Comparison of ENCODE assay signal across 11 cellular contexts in the genomic region with DNA sequence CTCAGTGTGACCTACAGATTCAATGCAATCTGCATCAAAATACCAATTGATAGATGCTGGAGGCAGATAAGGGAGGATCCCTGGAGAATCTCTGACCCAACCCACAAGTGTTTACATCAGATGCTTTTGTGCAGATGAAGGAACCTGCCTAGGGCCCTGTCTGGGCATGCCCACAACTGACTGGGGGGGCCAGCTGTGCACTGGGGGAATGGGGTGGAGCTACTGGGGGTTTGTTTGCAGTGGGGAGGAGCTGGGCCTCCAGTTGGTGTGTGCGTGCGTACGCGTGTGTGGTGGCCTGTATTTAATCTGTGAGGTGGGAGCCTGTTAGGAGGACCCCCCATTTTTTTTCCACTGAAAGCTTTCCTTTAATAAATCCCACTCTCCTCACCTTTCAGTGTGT.
DNase-seq lines count a peak whose midpoint lies in the region; TF ChIP-seq lines count a peak whose summit lies in the region.
"Had no signal": no experiment of that assay in that cellular context is flagged by ENCODE, and none has a peak within 500 bp of the region (broad histone marks: within the 10 kb centered on the region; RNA-seq: fewer than 3 reads in every experiment).

No MANE protein-coding gene starts in this region.

- peak; percentile 41 for DNase-seq in H9
- peak; percentile 11 for DNase-seq in HT1080 (ENCODE audit: low read depth)
- DNase-seq in SK-MEL-5 (ENCODE audit: low read depth, low spot score): peak; percentile 4
- peak; percentile 10 for DNase-seq in iPS-NIHi11 (ENCODE audit: low spot score)
- DNase-seq in HUDEP-2 (lab: John Stamatoyannopoulos, UW; ENCODE audit: unreplicated experiment in 76 of 76): no peak
- no peak for DNase-seq in NCI-H1436 treated with DMSO at 0.1 percent for 48 hours (lab: John Stamatoyannopoulos, UW)
- no peak for DNase-seq in NCI-H1417 treated with DMSO at 0.1 percent for 48 hours (lab: John Stamatoyannopoulos, UW)
- DNase-seq: C1 segment of cervical spinal cord; CD4-positive, alpha-beta T cell; DMS79 had no signal

- no peak overlapping the region for H3K4ac ChIP-seq in H9 (ENCODE audit: low read depth, low read length)

- H3K18ac ChIP-seq in H9 (ENCODE audit: insufficient read length, low read depth, low read length): no peak overlapping the region

- H3K36me3 Mint-ChIP-seq in H9 (ENCODE audit: insufficient read depth in 1 of 3, low read depth in 3 of 3): peaks cover 2 to 3% (median 3%) of the 10 kb centered on the region in 3 experiments; a peak in 3 of 7 replicates

- no peak overlapping the region for H3K27ac Mint-ChIP-seq in H9
- H3K27ac Mint-ChIP-seq: B cell; CD4-positive, alpha-beta T cell had no signal

- H2BK5ac ChIP-seq in H9 (ENCODE audit: insufficient read length, low read length): no peak overlapping the region

- H3K14ac ChIP-seq in H9 (ENCODE audit: insufficient read depth, low read length): no peak overlapping the region

- H4K5ac ChIP-seq in H9 (ENCODE audit: insufficient read length, low read depth, low read length): no peak overlapping the region

- no peaks in the 10 kb centered on the region for H4K20me1 ChIP-seq in H9 (ENCODE audit: control insufficient read depth, insufficient read depth, insufficient read length)

- H3K4me1 Mint-ChIP-seq in H9: peaks cover 5 to 7% of the 10 kb centered on the region in 2 experiments
- H3K4me1 Mint-ChIP-seq: B cell had no signal

- H3K79me1 ChIP-seq in H9 (ENCODE audit: insufficient read depth, low read depth, low read length, poor library complexity, severe bottlenecking): no peaks in the 10 kb centered on the region

- H2BK120ac ChIP-seq in H9 (ENCODE audit: low read depth, low read length, poor library complexity, severe bottlenecking): no peak overlapping the region

- H3K4me1 ChIP-seq in H9 (ENCODE audit: insufficient read depth, low read length): no peaks in the 10 kb centered on the region

- in situ Hi-C loops in SK-MEL-5 (cut with HindIII; ENCODE audit: low pct_unique_long_range_greater_than_20kb, low sequenced_read_pairs): no loop called here

- H4K91ac ChIP-seq in H9 (ENCODE audit: insufficient read length, low read depth, low read length): no peak overlapping the region

- H2BK12ac ChIP-seq in H9 (ENCODE audit: insufficient read length, low read depth, low read length): no peak overlapping the region

- no peaks in the 10 kb centered on the region for H3K27me3 Mint-ChIP-seq in H9 (ENCODE audit: low read depth)
- H3K27me3 Mint-ChIP-seq: B cell; CD4-positive, alpha-beta T cell had no signal

- H2BK15ac ChIP-seq in H9 (ENCODE audit: low read depth, low read length): no peak overlapping the region

- H3K4me2 ChIP-seq in H9 (ENCODE audit: insufficient read depth, insufficient read length, low read length): no peak overlapping the region

- H3K9ac ChIP-seq in H9 (ENCODE audit: extremely low read depth, insufficient read length, low read length): no peak overlapping the region

- H2BK20ac ChIP-seq in H9 (ENCODE audit: low read depth, low read length, poor library complexity, severe bottlenecking): no peak overlapping the region

- H4K8ac ChIP-seq in H9 (replicated peaks; ENCODE audit: insufficient read length, low read depth, low read length): no peak overlapping the region

- H3K23me2 ChIP-seq in H9 (ENCODE audit: insufficient read length, low read depth, low read length, poor library complexity, severe bottlenecking): no peaks in the 10 kb centered on the region

- H3K27me3 ChIP-seq in H9 (ENCODE audit: insufficient read depth, low read length): no peaks in the 10 kb centered on the region

- no peak overlapping the region for H3T11ph ChIP-seq in H9 (ENCODE audit: low read length)

- no peaks in the 10 kb centered on the region for H3K79me2 ChIP-seq in H9 (ENCODE audit: insufficient read depth, low read length)

- no peak overlapping the region for H2AK5ac ChIP-seq in H9 (ENCODE audit: insufficient read length, low read length)

- no peaks in the 10 kb centered on the region for H3K9me3 ChIP-seq in H9 (ENCODE audit: control insufficient read depth, low read depth, low read length)

- TF ChIP-seq CTCF in H9 (conservative IDR thresholded peaks at IDR 0.05): no peak

- no peak overlapping the region for H3K4me3 Mint-ChIP-seq in H9
- H3K4me3 Mint-ChIP-seq: B cell; CD4-positive, alpha-beta T cell had no signal

- no peak overlapping the region for H3K23ac ChIP-seq in H9 (ENCODE audit: insufficient read length, low read depth, low read length)

- no peak overlapping the region for H3K56ac ChIP-seq in H9 (ENCODE audit: insufficient read length, low read depth, low read length)

- no CpG with 5 or more reads among the region's 4 CpGs for WGBS in H9 (ENCODE audit: extremely low coverage, insufficient read length, low lambda C conversion rate)

- H3K27ac ChIP-seq in H9 (ENCODE audit: insufficient read length, low read depth, low read length): no peak overlapping the region

- H3K9me3 Mint-ChIP-seq in H9: peaks cover 19 to 23% of the 10 kb centered on the region in 2 experiments; a peak in 4 of 5 replicates

- no peak overlapping the region for H2AFZ ChIP-seq in H9 (ENCODE audit: low read length)

Comparison
In these comparisons a context has a peak if more than half of its experiments do, and no peak if none do; other contexts are left out.
1. DNase-seq: peak in H9 (single experiment), HT1080 (single experiment), SK-MEL-5 (single experiment) and iPS-NIHi11 (single experiment); none in HUDEP-2 (0 of 76), NCI-H1436 treated with DMSO at 0.1 percent for 48 hours (single experiment) and NCI-H1417 treated with DMSO at 0.1 percent for 48 hours (single experiment).